ENCODE assay signal across 10 cellular contexts in genomic region chr5:149497357-149497756, GRCh38. TPM values are rescaled to one million over a fixed set of nuclear protein-coding genes. Genes with fewer than 3 reads are reported as not detected.
A peak's percentile ranks its signal among the peaks of the same experiment; 100 is the strongest.
DNase-seq lines count a peak whose midpoint lies in the region; ATAC-seq and TF ChIP-seq lines count a peak whose summit lies in the region.
"Had no signal": no experiment of that assay in that cellular context is flagged by ENCODE, and none has a peak within 500 bp of the region (broad histone marks: within the 10 kb centered on the region; RNA-seq: fewer than 3 reads in every experiment).

No MANE protein-coding gene starts in this region.

- H3K36me3 ChIP-seq in muscle layer of colon (ENCODE audit: insufficient read depth, low read length) (peaks cover 59% of the 10 kb centered on the region), neuronal stem cell (replicated peaks in 1 of 2; ENCODE audit: control insufficient read depth in 2 of 2, insufficient read depth in 2 of 2, low read length in 2 of 2) (peaks cover 19 to 95% of the 10 kb centered on the region in 2 donors)

- no peak overlapping the region for H2AK5ac ChIP-seq in neuronal stem cell (ENCODE audit: low read depth, low read length)

- peak overlapping the region; percentile 35 to 47 for H3K27ac Mint-ChIP-seq in natural killer cell
- peak overlapping the region in 1 of 2 donors; percentile 52 for H3K27ac Mint-ChIP-seq in natural killer cell treated with Interleukin-12 subunit alpha and Interleukin-12 subunit beta and Interleukin-15 and Interleukin-18, amount 100 ng/mL, for 72 hours
- peak overlapping the region; percentile 90 for H3K27ac Mint-ChIP-seq in chondrocyte (ENCODE audit: unreplicated experiment)
- H3K27ac Mint-ChIP-seq: CD4-positive, alpha-beta T cell had no signal

- no peak overlapping the region for H4K91ac ChIP-seq in neuronal stem cell (ENCODE audit: low read depth, low read length, poor library complexity)

- H2BK15ac ChIP-seq in neuronal stem cell (ENCODE audit: low read length): no peak overlapping the region

- no peak overlapping the region for H3K4me2 ChIP-seq in neuronal stem cell (ENCODE audit: insufficient read depth, low read length, poor library complexity, severe bottlenecking)

- H3K27ac ChIP-seq in muscle layer of colon (ENCODE audit: low read depth, low read length): peak overlapping the region; percentile 53
- no peak overlapping the region for H3K27ac ChIP-seq in neuronal stem cell (replicated peaks; ENCODE audit: low read length)

- H3K9me3 ChIP-seq in muscle layer of colon (ENCODE audit: low read length) (no peaks in the 10 kb centered on the region), neuronal stem cell (replicated peaks in 1 of 2; ENCODE audit: control insufficient read depth in 2 of 2, insufficient read depth in 1 of 2, low read depth in 1 of 2, low read length in 2 of 2) (no peaks in the 10 kb centered on the region)

- H4K8ac ChIP-seq in neuronal stem cell (ENCODE audit: low read depth, low read length): no peak overlapping the region

- no CpG with 5 or more reads among the region's 3 CpGs for WGBS in neuronal stem cell (ENCODE audit: extremely low coverage in 2 of 2, insufficient read length in 2 of 2, insufficient replicate concordance in 1 of 2), 2 donors

- H3K4me3 ChIP-seq in muscle layer of colon (ENCODE audit: low read depth in 1 of 2, low read length in 2 of 2) (no peak overlapping the region), neuronal stem cell (ENCODE audit: low read length in 2 of 2) (no peak overlapping the region)

- intact Hi-C loops in natural killer cell (cut with micrococcal nuclease): no loop called here

- H3K9ac ChIP-seq in muscle layer of colon (ENCODE audit: low read length): no peak overlapping the region
- H3K9ac ChIP-seq in neuronal stem cell (ENCODE audit: low read depth, low read length, poor library complexity): no peak overlapping the region

- TF ChIP-seq CTCF in natural killer cell (IDR thresholded peaks at IDR 0.05) (no peak), chondrocyte (IDR thresholded peaks at IDR 0.05) (no peak)

- no peak overlapping the region for H3K23ac ChIP-seq in neuronal stem cell (ENCODE audit: low read depth, low read length, poor library complexity)

- H3K36me3 Mint-ChIP-seq in natural killer cell: peaks cover 10% of the 10 kb centered on the region
- peaks cover 9% of the 10 kb centered on the region for H3K36me3 Mint-ChIP-seq in natural killer cell treated with Interleukin-12 subunit alpha and Interleukin-12 subunit beta and Interleukin-15 and Interleukin-18, amount 100 ng/mL, for 72 hours
- H3K36me3 Mint-ChIP-seq in chondrocyte (ENCODE audit: low read depth): peaks cover 19% of the 10 kb centered on the region

- no peak for DNase-seq in natural killer cell
- DNase-seq in natural killer cell treated with Interleukin-12 subunit alpha and Interleukin-12 subunit beta and Interleukin-15 and Interleukin-18, amount 100 ng/mL, for 72 hours (ENCODE audit: low spot score): no peak
- no peak for DNase-seq in chondrocyte (ENCODE audit: low spot score)
- DNase-seq in NCI-H1092 (lab: John Stamatoyannopoulos, UW): no peak
- DNase-seq in neuronal stem cell (ENCODE audit: low spot score): no peak
- DNase-seq: CD4-positive, alpha-beta T cell; Karpas-422 had no signal

- no peak overlapping the region for H3K18ac ChIP-seq in neuronal stem cell (ENCODE audit: low read length)

- no peaks in the 10 kb centered on the region for H3K79me1 ChIP-seq in neuronal stem cell (ENCODE audit: low read depth, low read length)

- no peak overlapping the region for H3K4ac ChIP-seq in neuronal stem cell (ENCODE audit: low read length)

- no peaks in the 10 kb centered on the region for H3K27me3 ChIP-seq in muscle layer of colon (ENCODE audit: control insufficient read depth in 1 of 2, insufficient read depth in 2 of 2, low read length in 2 of 2)
- H3K27me3 ChIP-seq in neuronal stem cell (ENCODE audit: control insufficient read depth in 3 of 3, insufficient read depth in 3 of 3, low read depth in 1 of 3, low read length in 3 of 3): no peaks in the 10 kb centered on the region

- no peak overlapping the region for H2BK12ac ChIP-seq in neuronal stem cell (ENCODE audit: low read length)

- H3K14ac ChIP-seq in neuronal stem cell (ENCODE audit: low read length): no peak overlapping the region

- no peak overlapping the region for H2AFZ ChIP-seq in neuronal stem cell (ENCODE audit: low read length)

- H2BK120ac ChIP-seq in neuronal stem cell (ENCODE audit: low read depth, low read length): no peak overlapping the region

- H3K4me3 Mint-ChIP-seq in natural killer cell (no peak overlapping the region), chondrocyte (ENCODE audit: unreplicated experiment) (no peak overlapping the region)
- no peak overlapping the region for H3K4me3 Mint-ChIP-seq in natural killer cell treated with Interleukin-12 subunit alpha and Interleukin-12 subunit beta and Interleukin-15 and Interleukin-18, amount 100 ng/mL, for 72 hours
- H3K4me3 Mint-ChIP-seq: CD4-positive, alpha-beta T cell had no signal

- H3K4me1 ChIP-seq in muscle layer of colon (ENCODE audit: insufficient read depth, low read length): peaks cover 9% of the 10 kb centered on the region
- no peaks in the 10 kb centered on the region for H3K4me1 ChIP-seq in neuronal stem cell (ENCODE audit: control insufficient read depth in 2 of 2, insufficient read depth in 1 of 2, low read depth in 1 of 2, low read length in 2 of 2)

- ATAC-seq in natural killer cell: no peak
- no peak for ATAC-seq in natural killer cell treated with Interleukin-12 subunit alpha and Interleukin-12 subunit beta and Interleukin-15 and Interleukin-18, amount 100 ng/mL, for 72 hours
- no peak for ATAC-seq in GM21529 (IDR thresholded peaks at IDR 0.05; ENCODE audit: unreplicated experiment)
- ATAC-seq in GM18511 (IDR thresholded peaks at IDR 0.05; ENCODE audit: unreplicated experiment): no peak

- no peak overlapping the region for H2BK5ac ChIP-seq in neuronal stem cell (ENCODE audit: low read length)

- H3K9me3 Mint-ChIP-seq in natural killer cell: no peaks in the 10 kb centered on the region
- no peaks in the 10 kb centered on the region for H3K9me3 Mint-ChIP-seq in natural killer cell treated with Interleukin-12 subunit alpha and Interleukin-12 subunit beta and Interleukin-15 and Interleukin-18, amount 100 ng/mL, for 72 hours
- no peaks in the 10 kb centered on the region for H3K9me3 Mint-ChIP-seq in chondrocyte (ENCODE audit: low read depth)
- H3K9me3 Mint-ChIP-seq: CD4-positive, alpha-beta T cell had no signal

- H3K4me1 Mint-ChIP-seq in natural killer cell: no peaks in the 10 kb centered on the region
- peaks cover 0 to 3% of the 10 kb centered on the region in 2 donors for H3K4me1 Mint-ChIP-seq in natural killer cell treated with Interleukin-12 subunit alpha and Interleukin-12 subunit beta and Interleukin-15 and Interleukin-18, amount 100 ng/mL, for 72 hours (ENCODE audit: low read depth in 2 of 2)
- peaks cover 50% of the 10 kb centered on the region for H3K4me1 Mint-ChIP-seq in chondrocyte (ENCODE audit: low read depth)

- no peaks in the 10 kb centered on the region for H3K27me3 Mint-ChIP-seq in natural killer cell (ENCODE audit: low read depth in 2 of 2)
- no peaks in the 10 kb centered on the region for H3K27me3 Mint-ChIP-seq in natural killer cell treated with Interleukin-12 subunit alpha and Interleukin-12 subunit beta and Interleukin-15 and Interleukin-18, amount 100 ng/mL, for 72 hours
- H3K27me3 Mint-ChIP-seq in chondrocyte (ENCODE audit: low read depth): no peaks in the 10 kb centered on the region
- H3K27me3 Mint-ChIP-seq: CD4-positive, alpha-beta T cell had no signal

RNA-seq across cellular contexts. Expression of gene CSNK1A1, which starts 53.9 kb away (rescaled TPM):
- total RNA-seq in natural killer cell (100 to 1,000 TPM; 183 to 209 (median 206) TPM), chondrocyte (214 to 227 TPM (median 224 TPM) in 3 replicates)
- total RNA-seq in natural killer cell treated with Interleukin-12 subunit alpha and Interleukin-12 subunit beta and Interleukin-15 and Interleukin-18, amount 100 ng/mL, for 72 hours: 100 to 1,000 TPM; 173 to 237 TPM
- polyA plus RNA-seq in neuronal stem cell (2013, experiment 1 of 2): 146 TPM
- 146 TPM for polyA plus RNA-seq in neuronal stem cell (2013, experiment 2 of 2)
